In the genomic region with DNA sequence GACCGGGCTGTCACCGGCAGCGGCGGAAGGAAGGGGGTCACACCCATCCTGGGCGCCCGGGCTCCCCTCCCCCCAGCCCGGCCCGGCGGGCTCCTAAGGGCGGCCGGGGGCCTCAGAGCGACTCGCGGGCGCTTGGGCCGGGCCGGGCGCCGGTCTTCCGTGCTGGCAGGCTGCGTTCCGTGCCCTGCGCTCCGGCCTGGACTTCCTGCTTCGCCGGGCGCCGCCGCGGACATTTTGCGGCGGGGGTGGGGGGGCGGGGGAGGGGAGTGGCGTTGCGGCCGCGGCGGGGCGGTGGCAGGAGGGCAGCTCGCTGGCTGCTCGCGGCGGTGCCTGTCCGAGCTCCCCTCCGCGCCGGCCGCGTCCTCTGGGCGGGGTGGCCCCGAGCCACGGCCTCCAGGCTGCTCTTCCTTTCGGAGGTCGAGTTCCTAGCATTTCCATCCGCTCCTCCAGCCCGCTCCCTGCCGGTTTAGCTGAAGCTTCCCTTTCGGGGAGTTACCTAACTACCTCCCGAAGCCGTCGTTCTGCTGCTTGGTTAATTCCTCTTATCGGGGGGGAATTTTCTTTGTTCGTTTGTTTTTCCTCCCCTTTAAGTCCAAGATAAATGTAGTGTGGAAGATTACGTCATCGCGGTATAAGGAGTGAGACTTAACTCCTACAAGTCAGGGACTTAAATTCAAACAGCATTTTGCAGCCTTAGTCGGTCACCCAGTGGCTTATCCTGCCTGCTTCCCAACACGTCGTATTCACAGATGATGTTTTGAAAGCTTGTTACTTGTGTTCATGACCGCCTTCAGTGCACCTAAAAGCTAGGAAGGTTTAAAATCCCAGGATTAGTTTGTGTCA, we compare ENCODE assay signal across 1 cellular context.
TF ChIP-seq lines count a peak whose summit lies in the region.

No MANE protein-coding gene starts in this region.

TF ChIP-seq in WTC11, 78 proteins besides CTCF, POLR2A, EP300 and RAD21 (continued from another document):
- TF ChIP-seq ZBTB43 (CRISPR knock-in tag; IDR thresholded peaks at IDR 0.05) (no peak), ZNF232 (CRISPR knock-in tag; IDR thresholded peaks at IDR 0.05) (no peak), SOX15 (CRISPR knock-in tag; IDR thresholded peaks at IDR 0.05) (no peak), MAX (CRISPR knock-in tag; IDR thresholded peaks at IDR 0.05) (no peak), RELA (CRISPR knock-in tag; IDR thresholded peaks at IDR 0.05; ENCODE audit: borderline replicate concordance) (no peak), HMGXB4 (CRISPR knock-in tag; IDR thresholded peaks at IDR 0.05) (no peak; the same call in 1 of the 2 replicates), NFATC4 (CRISPR knock-in tag; IDR thresholded peaks at IDR 0.05) (no peak)
- TF ChIP-seq, protein P1, sequence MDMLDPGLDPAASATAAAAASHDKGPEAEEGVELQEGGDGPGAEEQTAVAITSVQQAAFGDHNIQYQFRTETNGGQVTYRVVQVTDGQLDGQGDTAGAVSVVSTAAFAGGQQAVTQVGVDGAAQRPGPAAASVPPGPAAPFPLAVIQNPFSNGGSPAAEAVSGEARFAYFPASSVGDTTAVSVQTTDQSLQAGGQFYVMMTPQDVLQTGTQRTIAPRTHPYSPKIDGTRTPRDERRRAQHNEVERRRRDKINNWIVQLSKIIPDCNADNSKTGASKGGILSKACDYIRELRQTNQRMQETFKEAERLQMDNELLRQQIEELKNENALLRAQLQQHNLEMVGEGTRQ (CRISPR knock-in tag; IDR thresholded peaks at IDR 0.05), result no peak
- TF ChIP-seq, protein P2, sequence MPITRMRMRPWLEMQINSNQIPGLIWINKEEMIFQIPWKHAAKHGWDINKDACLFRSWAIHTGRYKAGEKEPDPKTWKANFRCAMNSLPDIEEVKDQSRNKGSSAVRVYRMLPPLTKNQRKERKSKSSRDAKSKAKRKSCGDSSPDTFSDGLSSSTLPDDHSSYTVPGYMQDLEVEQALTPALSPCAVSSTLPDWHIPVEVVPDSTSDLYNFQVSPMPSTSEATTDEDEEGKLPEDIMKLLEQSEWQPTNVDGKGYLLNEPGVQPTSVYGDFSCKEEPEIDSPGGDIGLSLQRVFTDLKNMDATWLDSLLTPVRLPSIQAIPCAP (CRISPR knock-in tag; IDR thresholded peaks at IDR 0.05), result no peak
